In genomic region chr6:3749991-3750323, GRCh38 we compare ENCODE assay signal across 1 cellular context.
TF ChIP-seq lines count a peak whose summit lies in the region.

No MANE protein-coding gene starts in this region.

TF ChIP-seq in HepG2, 621 proteins besides CTCF, POLR2A, EP300 and RAD21 (continued from another document and continues in another):
- TF ChIP-seq USF2 (IDR thresholded peaks at IDR 0.05; ENCODE audit: low read depth, low read length) (no peak), USF2 (CRISPR knock-in tag; IDR thresholded peaks at IDR 0.05; ENCODE audit: borderline replicate concordance) (no peak), ZNF33B (CRISPR knock-in tag; IDR thresholded peaks at IDR 0.05) (no peak), ATF6 (CRISPR knock-in tag; conservative IDR thresholded peaks at IDR 0.05) (no peak), CBFB (CRISPR knock-in tag; IDR thresholded peaks at IDR 0.05) (no peak), ZNF549 (CRISPR knock-in tag; IDR thresholded peaks at IDR 0.05) (no peak), NFAT5 (CRISPR knock-in tag; IDR thresholded peaks at IDR 0.05) (no peak), ZNF101 (CRISPR knock-in tag; IDR thresholded peaks at IDR 0.05; ENCODE audit: borderline replicate concordance, low read depth) (no peak), HOMEZ (CRISPR knock-in tag; IDR thresholded peaks at IDR 0.05; ENCODE audit: low read depth) (no peak), KAT2B (IDR thresholded peaks at IDR 0.05; ENCODE audit: borderline replicate concordance, low read depth, low read length) (no peak), ARNT (IDR thresholded peaks at IDR 0.05) (no peak), ZNF629 (CRISPR knock-in tag; conservative IDR thresholded peaks at IDR 0.05) (no peak), KLF16 (CRISPR knock-in tag; IDR thresholded peaks at IDR 0.05) (no peak), ZNF235 (CRISPR knock-in tag; IDR thresholded peaks at IDR 0.05; ENCODE audit: borderline replicate concordance) (0 out of 2 replicates have a peak, but pooled peaks have one; percentile 24), SNAI1 (CRISPR knock-in tag; IDR thresholded peaks at IDR 0.05; ENCODE audit: borderline replicate concordance) (peak; percentile 40; the same call in 1 of the 2 replicates), ZHX1 (CRISPR knock-in tag; IDR thresholded peaks at IDR 0.05; ENCODE audit: low read depth) (no peak), ZNF460 (CRISPR knock-in tag; IDR thresholded peaks at IDR 0.05; ENCODE audit: borderline replicate concordance) (no peak), ZXDC (CRISPR knock-in tag; IDR thresholded peaks at IDR 0.05) (no peak), GABPA (IDR thresholded peaks at IDR 0.05; ENCODE audit: low read depth, low read length) (no peak), GABPA (CRISPR knock-in tag; IDR thresholded peaks at IDR 0.05; ENCODE audit: low read depth) (0 out of 2 replicates have a peak, but pooled peaks have one; percentile 9), ZNF788 (CRISPR knock-in tag; IDR thresholded peaks at IDR 0.05; ENCODE audit: borderline replicate concordance) (no peak), MAF1 (CRISPR knock-in tag; IDR thresholded peaks at IDR 0.05; ENCODE audit: borderline replicate concordance) (no peak), ZBTB38 (CRISPR knock-in tag; IDR thresholded peaks at IDR 0.05) (no peak), ZNF414 (CRISPR knock-in tag; IDR thresholded peaks at IDR 0.05) (no peak), ZFX (CRISPR knock-in tag; IDR thresholded peaks at IDR 0.05; ENCODE audit: low read depth) (peak; percentile 48; the same call in 1 of the 2 replicates), DNMT3B (CRISPR knock-in tag; conservative IDR thresholded peaks at IDR 0.05) (0 out of 2 replicates have a peak, but pooled peaks have one; percentile 60), ZUFSP (CRISPR knock-in tag; IDR thresholded peaks at IDR 0.05; ENCODE audit: borderline replicate concordance) (no peak), GMEB1 (CRISPR knock-in tag; IDR thresholded peaks at IDR 0.05; ENCODE audit: borderline replicate concordance) (no peak), ZNF432 (CRISPR knock-in tag; IDR thresholded peaks at IDR 0.05; ENCODE audit: borderline replicate concordance) (no peak), ZNF225 (CRISPR knock-in tag; IDR thresholded peaks at IDR 0.05) (no peak), ZNF383 (CRISPR knock-in tag; IDR thresholded peaks at IDR 0.05; ENCODE audit: borderline replicate concordance) (no peak), MIXL1 (CRISPR knock-in tag; IDR thresholded peaks at IDR 0.05) (no peak), ZNF232 (CRISPR knock-in tag; IDR thresholded peaks at IDR 0.05; ENCODE audit: borderline replicate concordance) (no peak), ERF (CRISPR knock-in tag; IDR thresholded peaks at IDR 0.05) (0 out of 2 replicates have a peak, but pooled peaks have one; percentile 3), RFX3 (CRISPR knock-in tag; IDR thresholded peaks at IDR 0.05) (no peak), ZNF543 (CRISPR knock-in tag; IDR thresholded peaks at IDR 0.05) (no peak), ZNF17 (CRISPR knock-in tag; IDR thresholded peaks at IDR 0.05) (no peak), FOXA3 (CRISPR knock-in tag; IDR thresholded peaks at IDR 0.05) (no peak)
